ENCODE assay signal across 8 cellular contexts in the genomic region with DNA sequence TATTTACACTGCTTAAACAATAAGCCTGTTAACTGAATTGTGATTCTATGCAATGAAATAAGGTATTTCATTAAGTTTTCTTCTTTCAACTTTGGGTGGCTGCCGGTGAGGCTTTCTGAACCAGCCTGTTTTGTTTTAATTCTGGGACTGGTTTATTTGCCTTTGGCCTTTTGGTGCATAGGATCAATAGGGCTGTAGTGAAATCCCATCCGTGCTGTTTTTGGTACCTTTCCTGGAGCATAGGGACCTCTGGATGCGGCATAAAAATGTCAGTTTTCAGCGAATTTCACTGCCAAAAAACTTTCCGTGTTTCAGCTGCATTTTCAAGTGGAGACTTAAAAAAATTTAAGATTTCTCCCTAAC. TPM values are rescaled to one million over a fixed set of nuclear protein-coding genes. Genes with fewer than 3 reads are reported as not detected.
A peak's percentile ranks its signal among the peaks of the same experiment; 100 is the strongest.
DNase-seq lines count a peak whose midpoint lies in the region; ATAC-seq and TF ChIP-seq lines count a peak whose summit lies in the region.

No MANE protein-coding gene starts in this region.

- intact Hi-C loops in activated B cell treated with CpG ODN at 0.5 μM for 24 hours (cut with micrococcal nuclease): loop anchor here (1.0 to 5.0 kb wide), 4 partner anchors 18 to 1376 kb away; partner anchors contain the start of genes ATR, DIPK2A, TRPC1 and U2SURP

- H3K36me3 ChIP-seq in iPS-18a (ENCODE audit: control insufficient read depth, low read depth, low read length) (no peaks in the 10 kb centered on the region), stomach smooth muscle (ENCODE audit: control insufficient read depth in 2 of 2, insufficient read depth in 2 of 2, low read length in 2 of 2) (no peaks in the 10 kb centered on the region)

- peaks cover 18% of the 10 kb centered on the region for H3K27me3 ChIP-seq in iPS-18a (ENCODE audit: control insufficient read depth, insufficient read depth, low read length)
- no peaks in the 10 kb centered on the region for H3K27me3 ChIP-seq in stomach smooth muscle (ENCODE audit: control insufficient read depth in 1 of 2, insufficient read depth in 2 of 2, low read length in 2 of 2)

- CTCF ChIA-PET in activated B cell treated with CpG ODN at 0.5 μM for 24 hours (lab: Charles Lee): no interaction called here

- no peak for TF ChIP-seq CTCF in activated B cell treated with CpG ODN at 0.5 μM for 24 hours (IDR thresholded peaks at IDR 0.05)

- H3K4me3 ChIP-seq in iPS-18a (ENCODE audit: low read length) (peak overlapping the region; percentile 90), stomach smooth muscle (ENCODE audit: low read length in 2 of 2) (peak overlapping the region; percentile 82 to 92)

- H3K9me3 Mint-ChIP-seq in activated B cell treated with CpG ODN at 0.5 μM for 24 hours: no peaks in the 10 kb centered on the region

- no peak overlapping the region for H3K27ac ChIP-seq in iPS-18a (ENCODE audit: low read length)
- no peak overlapping the region for H3K27ac ChIP-seq in stomach smooth muscle (ENCODE audit: low read length)

- peaks cover 10% of the 10 kb centered on the region for H3K27me3 Mint-ChIP-seq in activated B cell treated with CpG ODN at 0.5 μM for 24 hours

- POLR2A ChIA-PET in activated B cell treated with CpG ODN at 0.5 μM for 24 hours (lab: Charles Lee): interaction anchor here (1.6 to 4.4 kb wide), 2 partner anchors 18 to 401 kb away, joined by 3 to 27 read pairs; partner anchors contain the start of gene ATR

- H3K9me3 ChIP-seq in iPS-18a (ENCODE audit: control insufficient read depth, low read depth, low read length): no peaks in the 10 kb centered on the region
- no peaks in the 10 kb centered on the region for H3K9me3 ChIP-seq in stomach smooth muscle (ENCODE audit: control insufficient read depth in 2 of 2, low read length in 2 of 2)

- no peak overlapping the region for H3K27ac Mint-ChIP-seq in activated B cell treated with CpG ODN at 0.5 μM for 24 hours

- H3K9ac ChIP-seq in iPS-18a (ENCODE audit: low read length) (peak overlapping the region; percentile 34), stomach smooth muscle (ENCODE audit: low read length in 2 of 2) (peak overlapping the region; percentile 36 to 58)

- DNase-seq in NCI-H1105 treated with DMSO at 0.1 percent for 48 hours (lab: John Stamatoyannopoulos, UW): peak; percentile 82
- DNase-seq in NCI-H1105 (lab: John Stamatoyannopoulos, UW): no peak
- DNase-seq in activated B cell treated with CpG ODN at 0.5 μM for 24 hours: no peak
- no peak for DNase-seq in NOMO-1 treated with DMSO at 0.1 percent for 48 hours (lab: John Stamatoyannopoulos, UW; ENCODE audit: unreplicated experiment)

- H3K4me3 Mint-ChIP-seq in activated B cell treated with CpG ODN at 0.5 μM for 24 hours: peak overlapping the region; percentile 95

- H3K4me1 Mint-ChIP-seq in activated B cell treated with CpG ODN at 0.5 μM for 24 hours: peaks cover 16% of the 10 kb centered on the region

- H3K4me1 ChIP-seq in iPS-18a (ENCODE audit: control insufficient read depth, low read depth, low read length): peaks cover 8% of the 10 kb centered on the region
- H3K4me1 ChIP-seq in stomach smooth muscle (ENCODE audit: control insufficient read depth, insufficient read depth, low read length): peaks cover 10% of the 10 kb centered on the region

- ATAC-seq in activated B cell treated with CpG ODN at 0.5 μM for 24 hours (ENCODE audit: low read depth) (no peak), HG03175 (IDR thresholded peaks at IDR 0.05; ENCODE audit: unreplicated experiment) (no peak)
- ATAC-seq in activated CD4-positive, CD25-positive, alpha-beta regulatory T cell treated with anti-CD3 and anti-CD28 coated beads, Interleukin-2, amount 50 U/mL, for 24 hours: no peak

- no peaks in the 10 kb centered on the region for H3K36me3 Mint-ChIP-seq in activated B cell treated with CpG ODN at 0.5 μM for 24 hours (ENCODE audit: low read depth)

RNA-seq across cellular contexts. Expression of gene PLS1, which starts 0.5 kb away (rescaled TPM):
- total RNA-seq in activated B cell treated with CpG ODN at 0.5 μM for 24 hours: 0.66 and 0.91 TPM in 2 replicates

RNA-seq across cellular contexts. Expression of gene ATR, which starts 18.2 kb away (rescaled TPM):
- 47.4 and 47.6 TPM in 2 replicates for total RNA-seq in activated B cell treated with CpG ODN at 0.5 μM for 24 hours
